Comparison of ENCODE assay signal across 1 cellular context in genomic region chr1:109824349-109825115, GRCh38.
TF ChIP-seq lines count a peak whose summit lies in the region.

No MANE protein-coding gene starts in this region.

TF ChIP-seq in HepG2, 621 proteins besides CTCF, POLR2A, EP300 and RAD21 (continued from another document and continues in another):
- TF ChIP-seq ZNF609 (CRISPR knock-in tag; IDR thresholded peaks at IDR 0.05; ENCODE audit: borderline replicate concordance), result no peak
- TF ChIP-seq USF2 (IDR thresholded peaks at IDR 0.05; ENCODE audit: low read depth, low read length), result 0 out of 2 replicates have a peak, but pooled peaks have one; percentile 8
- TF ChIP-seq USF2 (CRISPR knock-in tag; IDR thresholded peaks at IDR 0.05; ENCODE audit: borderline replicate concordance), result no peak
- 0 out of 2 replicates have a peak, but pooled peaks have one; percentile 9 for TF ChIP-seq ZNF275 (CRISPR knock-in tag; IDR thresholded peaks at IDR 0.05; ENCODE audit: borderline replicate concordance)
- no peak; the same call in 1 of the 2 replicates for TF ChIP-seq ZNF501 (CRISPR knock-in tag; IDR thresholded peaks at IDR 0.05)
- no peak for TF ChIP-seq ZNF205 (CRISPR knock-in tag; IDR thresholded peaks at IDR 0.05)
- TF ChIP-seq NFYC (CRISPR knock-in tag; IDR thresholded peaks at IDR 0.05), result no peak
- no peak for TF ChIP-seq PHF21A (CRISPR knock-in tag; IDR thresholded peaks at IDR 0.05)
- TF ChIP-seq PRDM4 (CRISPR knock-in tag; IDR thresholded peaks at IDR 0.05; ENCODE audit: borderline replicate concordance), result no peak
- no peak for TF ChIP-seq TEAD3 (CRISPR knock-in tag; optimal IDR thresholded peaks at IDR 0.05; ENCODE audit: borderline replicate concordance)
- no peak for TF ChIP-seq JUNB (CRISPR knock-in tag; IDR thresholded peaks at IDR 0.05; ENCODE audit: borderline replicate concordance)
- TF ChIP-seq ZNF446 (CRISPR knock-in tag; IDR thresholded peaks at IDR 0.05), result no peak
- no peak for TF ChIP-seq ARID5B (CRISPR knock-in tag; IDR thresholded peaks at IDR 0.05)
- no peak for TF ChIP-seq ISL2 (CRISPR knock-in tag; IDR thresholded peaks at IDR 0.05)
- TF ChIP-seq ZFP37 (CRISPR knock-in tag; IDR thresholded peaks at IDR 0.05; ENCODE audit: borderline replicate concordance), result no peak
- TF ChIP-seq PAF1 (CRISPR knock-in tag; IDR thresholded peaks at IDR 0.05), result no peak
- TF ChIP-seq JARID2 (CRISPR knock-in tag; IDR thresholded peaks at IDR 0.05; ENCODE audit: insufficient replicate concordance), result no peak
- TF ChIP-seq ZHX1 (CRISPR knock-in tag; IDR thresholded peaks at IDR 0.05; ENCODE audit: low read depth), result no peak
- no peak; the same call in 1 of the 2 replicates for TF ChIP-seq ZNF572 (CRISPR knock-in tag; IDR thresholded peaks at IDR 0.05)
- no peak for TF ChIP-seq ZBTB46 (CRISPR knock-in tag; IDR thresholded peaks at IDR 0.05; ENCODE audit: borderline replicate concordance)
- no peak for TF ChIP-seq SNRNP70 (IDR thresholded peaks at IDR 0.05; ENCODE audit: low read depth, low read length)
- TF ChIP-seq HMGXB3 (CRISPR knock-in tag; IDR thresholded peaks at IDR 0.05; ENCODE audit: borderline replicate concordance), result no peak
- TF ChIP-seq ZNF34 (CRISPR knock-in tag; IDR thresholded peaks at IDR 0.05; ENCODE audit: borderline replicate concordance), result 0 out of 2 replicates have a peak, but pooled peaks have one; percentile 79
- TF ChIP-seq SRF (IDR thresholded peaks at IDR 0.05; ENCODE audit: low read depth, low read length), result no peak
- no peak for TF ChIP-seq TFE3 (CRISPR knock-in tag; IDR thresholded peaks at IDR 0.05)
- TF ChIP-seq FOXA3 (CRISPR knock-in tag; IDR thresholded peaks at IDR 0.05), result no peak
